In the genomic region with DNA sequence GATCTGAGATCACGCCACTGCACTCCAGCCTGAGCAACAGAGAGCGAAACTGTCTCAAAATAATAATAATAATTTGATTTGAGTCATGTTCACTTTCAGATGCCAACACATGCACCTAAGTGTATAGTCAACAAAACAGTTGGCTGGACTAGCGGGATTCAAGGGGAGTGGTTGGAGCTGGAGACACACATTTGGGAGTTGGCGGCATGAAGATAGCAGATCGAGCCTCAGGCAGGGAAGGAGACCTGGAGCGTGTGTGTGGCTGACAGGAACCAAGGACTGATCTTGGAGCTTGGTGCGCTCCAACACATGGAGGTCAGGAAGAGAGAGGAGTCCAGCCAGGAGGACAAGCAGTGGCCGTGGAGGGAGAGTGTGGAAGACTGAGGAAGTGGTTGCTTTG, we compare ENCODE assay signal across 1 cellular context.
TF ChIP-seq lines count a peak whose summit lies in the region.

No MANE protein-coding gene starts in this region.

TF ChIP-seq in A549, 52 proteins besides CTCF, POLR2A, EP300 and RAD21 (continued from another document):
- TF ChIP-seq, protein P1, sequence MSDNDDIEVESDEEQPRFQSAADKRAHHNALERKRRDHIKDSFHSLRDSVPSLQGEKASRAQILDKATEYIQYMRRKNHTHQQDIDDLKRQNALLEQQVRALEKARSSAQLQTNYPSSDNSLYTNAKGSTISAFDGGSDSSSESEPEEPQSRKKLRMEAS (IDR thresholded peaks at IDR 0.05): no peak
- TF ChIP-seq ZSCAN20 (CRISPR knock-in tag; IDR thresholded peaks at IDR 0.05) (no peak), JUNB (IDR thresholded peaks at IDR 0.05) (no peak)
- TF ChIP-seq, protein P2, sequence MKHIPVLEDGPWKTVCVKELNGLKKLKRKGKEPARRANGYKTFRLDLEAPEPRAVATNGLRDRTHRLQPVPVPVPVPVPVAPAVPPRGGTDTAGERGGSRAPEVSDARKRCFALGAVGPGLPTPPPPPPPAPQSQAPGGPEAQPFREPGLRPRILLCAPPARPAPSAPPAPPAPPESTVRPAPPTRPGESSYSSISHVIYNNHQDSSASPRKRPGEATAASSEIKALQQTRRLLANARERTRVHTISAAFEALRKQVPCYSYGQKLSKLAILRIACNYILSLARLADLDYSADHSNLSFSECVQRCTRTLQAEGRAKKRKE (CRISPR knock-in tag; IDR thresholded peaks at IDR 0.05; ENCODE audit: low read depth): no peak
